Comparison of ENCODE assay signal across 14 cellular contexts in the genomic region with DNA sequence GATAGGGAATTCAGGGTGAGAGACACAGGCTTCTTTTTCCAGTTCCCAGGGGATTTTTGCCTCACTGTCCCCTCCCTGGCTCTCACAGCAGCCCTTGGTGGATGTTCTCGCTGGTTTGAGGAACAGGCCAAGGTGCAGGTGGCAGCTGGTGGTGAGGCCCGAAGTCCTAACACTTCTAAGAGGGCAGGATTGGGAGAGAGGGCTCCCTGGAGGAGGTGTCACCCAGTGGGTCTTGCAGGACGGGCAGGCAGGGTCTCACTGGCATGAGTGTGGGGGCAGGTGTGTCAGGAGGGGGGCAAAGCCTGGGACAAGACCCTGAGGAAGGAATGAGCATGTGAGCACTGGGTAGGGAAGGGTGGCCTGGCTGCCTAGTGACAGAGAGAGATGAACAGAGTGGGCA. TPM values are rescaled to one million over a fixed set of nuclear protein-coding genes. Genes with fewer than 3 reads are reported as not detected.
DNase-seq lines count a peak whose midpoint lies in the region; ATAC-seq and TF ChIP-seq lines count a peak whose summit lies in the region.
"Had no signal": no experiment of that assay in that cellular context is flagged by ENCODE, and none has a peak within 500 bp of the region (broad histone marks: within the 10 kb centered on the region; RNA-seq: fewer than 3 reads in every experiment).

No MANE protein-coding gene starts in this region.

- peaks cover 42% of the 10 kb centered on the region for H3F3A ChIP-seq in DOHH2 (ENCODE audit: control insufficient read depth, insufficient read depth)

- peaks cover 71% of the 10 kb centered on the region for H3K79me2 ChIP-seq in DOHH2 (ENCODE audit: control insufficient read depth, low read length)

- no peak for TF ChIP-seq CTCF in DOHH2 (IDR thresholded peaks at IDR 0.05; ENCODE audit: low read depth, low read length, poor library complexity, severe bottlenecking)
- TF ChIP-seq CTCF in nephron (IDR thresholded peaks at IDR 0.05; ENCODE audit: unreplicated experiment in 3 of 3): no peak
- no peak for TF ChIP-seq CTCF in mesothelial cell of epicardium (IDR thresholded peaks at IDR 0.05; ENCODE audit: unreplicated experiment)

- no peak for DNase-seq in CD4-positive, CD25-positive, alpha-beta regulatory T cell
- DNase-seq in mesothelial cell of epicardium (ENCODE audit: low spot score in 2 of 2, unreplicated experiment in 2 of 2) (no peak), NCI-H82 treated with DMSO at 0.1 percent for 48 hours (lab: John Stamatoyannopoulos, UW; ENCODE audit: unreplicated experiment) (no peak)
- DNase-seq: cortex of kidney; occipital lobe; stimulated activated CD4-positive, alpha-beta T cell treated with anti-CD3 and anti-CD28 coated beads, Interleukin-2, amount 100 ng/mL, for 24 hours; substantia nigra; WERI-Rb-1 had no signal

- H3K4me1 ChIP-seq in CD4-positive, CD25-positive, alpha-beta regulatory T cell (ENCODE audit: control insufficient read depth, insufficient read depth, low read length, poor library complexity, severe bottlenecking): peaks cover 77% of the 10 kb centered on the region
- H3K4me1 ChIP-seq in DOHH2 (ENCODE audit: control insufficient read depth, low read length): peaks cover 72% of the 10 kb centered on the region

- H3K4me1 Mint-ChIP-seq in CD4-positive, CD25-positive, alpha-beta regulatory T cell: peaks cover 16 to 90% (median 51%) of the 10 kb centered on the region in 4 donors
- H3K4me1 Mint-ChIP-seq in activated naive CD8-positive, alpha-beta T cell (ENCODE audit: low read depth): peaks cover 88% of the 10 kb centered on the region
- H3K4me1 Mint-ChIP-seq in nephron (peaks cover 39% of the 10 kb centered on the region), mesothelial cell of epicardium (peaks cover 16% of the 10 kb centered on the region)

- peaks cover 57% of the 10 kb centered on the region for H3K36me3 ChIP-seq in CD4-positive, CD25-positive, alpha-beta regulatory T cell (ENCODE audit: control insufficient read depth, insufficient read depth, low read length)
- H3K36me3 ChIP-seq in DOHH2 (ENCODE audit: control insufficient read depth, low read length): peaks cover 78% of the 10 kb centered on the region
- H3K36me3 ChIP-seq: WERI-Rb-1 had no signal

- H3K4me2 ChIP-seq in DOHH2 (ENCODE audit: low read length): peak overlapping the region; percentile 96

- no peaks in the 10 kb centered on the region for H3K9me3 ChIP-seq in CD4-positive, CD25-positive, alpha-beta regulatory T cell (ENCODE audit: control insufficient read depth in 2 of 2, low read length in 2 of 2)
- H3K9me3 ChIP-seq in DOHH2 (ENCODE audit: control insufficient read depth, insufficient read depth, low read length): no peaks in the 10 kb centered on the region

- no peak overlapping the region for H3K4me3 ChIP-seq in CD4-positive, CD25-positive, alpha-beta regulatory T cell (ENCODE audit: low read depth, low read length)
- peak overlapping the region; percentile 64 for H3K4me3 ChIP-seq in DOHH2 (ENCODE audit: low read length)

- no peaks in the 10 kb centered on the region for H3K9me2 ChIP-seq in DOHH2 (replicated peaks; ENCODE audit: control insufficient read depth, low read length)

- H3K36me3 Mint-ChIP-seq in CD4-positive, CD25-positive, alpha-beta regulatory T cell: peaks cover 31% of the 10 kb centered on the region
- peaks cover 5% of the 10 kb centered on the region for H3K36me3 Mint-ChIP-seq in activated naive CD8-positive, alpha-beta T cell
- H3K36me3 Mint-ChIP-seq in nephron (ENCODE audit: low read depth): no peaks in the 10 kb centered on the region
- H3K36me3 Mint-ChIP-seq in mesothelial cell of epicardium: peaks cover 5% of the 10 kb centered on the region

- ATAC-seq in CD4-positive, CD25-positive, alpha-beta regulatory T cell (ENCODE audit: low read depth in 2 of 2): no peak
- ATAC-seq in GM18873 (IDR thresholded peaks at IDR 0.05; ENCODE audit: low FRiP score, unreplicated experiment) (no peak), GM18909 (IDR thresholded peaks at IDR 0.05; ENCODE audit: poor library complexity, unreplicated experiment) (no peak)

- no peaks in the 10 kb centered on the region for H3K27me3 ChIP-seq in CD4-positive, CD25-positive, alpha-beta regulatory T cell (ENCODE audit: control insufficient read depth, insufficient read depth, low read length)
- no peaks in the 10 kb centered on the region for H3K27me3 ChIP-seq in DOHH2 (ENCODE audit: control insufficient read depth, low read length)

- peaks cover 0 to 1% (median 0%) of the 10 kb centered on the region in 7 donors for H3K9me3 Mint-ChIP-seq in CD4-positive, CD25-positive, alpha-beta regulatory T cell
- H3K9me3 Mint-ChIP-seq in activated naive CD8-positive, alpha-beta T cell (ENCODE audit: low read depth): no peaks in the 10 kb centered on the region
- no peaks in the 10 kb centered on the region for H3K9me3 Mint-ChIP-seq in nephron
- no peaks in the 10 kb centered on the region for H3K9me3 Mint-ChIP-seq in mesothelial cell of epicardium

- H3K27me3 Mint-ChIP-seq in CD4-positive, CD25-positive, alpha-beta regulatory T cell: no peaks in the 10 kb centered on the region
- no peaks in the 10 kb centered on the region for H3K27me3 Mint-ChIP-seq in activated naive CD8-positive, alpha-beta T cell
- H3K27me3 Mint-ChIP-seq in nephron (ENCODE audit: low read depth) (peaks cover 8% of the 10 kb centered on the region), mesothelial cell of epicardium (ENCODE audit: low read depth) (no peaks in the 10 kb centered on the region)

- peak overlapping the region; percentile 51 for H3K27ac ChIP-seq in CD4-positive, CD25-positive, alpha-beta regulatory T cell (ENCODE audit: insufficient read depth, low read length, poor library complexity, severe bottlenecking)
- peak overlapping the region; percentile 98 for H3K27ac ChIP-seq in DOHH2 (ENCODE audit: low read depth, low read length)
- H3K27ac ChIP-seq: RWPE1, WERI-Rb-1 had no signal

- H4K20me1 ChIP-seq in DOHH2 (ENCODE audit: control insufficient read depth, insufficient read depth, low read depth, low read length): peaks cover 4% of the 10 kb centered on the region

- H3K4me3 Mint-ChIP-seq in CD4-positive, CD25-positive, alpha-beta regulatory T cell: peak overlapping the region in 1 of 4 donors; percentile 53
- H3K4me3 Mint-ChIP-seq in activated naive CD8-positive, alpha-beta T cell: peak overlapping the region; percentile 36
- no peak overlapping the region for H3K4me3 Mint-ChIP-seq in nephron
- H3K4me3 Mint-ChIP-seq in mesothelial cell of epicardium: no peak overlapping the region

- H3K27ac Mint-ChIP-seq in CD4-positive, CD25-positive, alpha-beta regulatory T cell: peak overlapping the region; percentile 40 to 95 (median 85)
- peak overlapping the region; percentile 97 for H3K27ac Mint-ChIP-seq in activated naive CD8-positive, alpha-beta T cell
- H3K27ac Mint-ChIP-seq in nephron (peak overlapping the region; percentile 64 to 87 (median 67)), mesothelial cell of epicardium (no peak overlapping the region)

RNA-seq across cellular contexts. Expression of gene ADORA2A, which starts 9.2 kb away (rescaled TPM):
- total RNA-seq in CD4-positive, CD25-positive, alpha-beta regulatory T cell: 31.2 TPM
- polyA plus RNA-seq in CD4-positive, CD25-positive, alpha-beta regulatory T cell: 100 to 1,000 TPM in 1 of 4 donors, 10 to 100 TPM in 3; 88.4 to 101 (median 94.5) TPM
- 8.3 to 10.8 TPM (median 9.4 TPM) in 3 replicates for total RNA-seq in mesothelial cell of epicardium

RNA-seq across cellular contexts. Expression of gene UPB1, which starts 58.6 kb away (rescaled TPM):
- total RNA-seq in CD4-positive, CD25-positive, alpha-beta regulatory T cell: 3.8 TPM
- polyA plus RNA-seq in CD4-positive, CD25-positive, alpha-beta regulatory T cell: not detected
- 1.3 to 1.5 TPM (median 1.3 TPM) in 3 replicates for total RNA-seq in mesothelial cell of epicardium
- total RNA-seq: occipital lobe had no signal
